ENCODE assay signal across 14 cellular contexts in the genomic region with DNA sequence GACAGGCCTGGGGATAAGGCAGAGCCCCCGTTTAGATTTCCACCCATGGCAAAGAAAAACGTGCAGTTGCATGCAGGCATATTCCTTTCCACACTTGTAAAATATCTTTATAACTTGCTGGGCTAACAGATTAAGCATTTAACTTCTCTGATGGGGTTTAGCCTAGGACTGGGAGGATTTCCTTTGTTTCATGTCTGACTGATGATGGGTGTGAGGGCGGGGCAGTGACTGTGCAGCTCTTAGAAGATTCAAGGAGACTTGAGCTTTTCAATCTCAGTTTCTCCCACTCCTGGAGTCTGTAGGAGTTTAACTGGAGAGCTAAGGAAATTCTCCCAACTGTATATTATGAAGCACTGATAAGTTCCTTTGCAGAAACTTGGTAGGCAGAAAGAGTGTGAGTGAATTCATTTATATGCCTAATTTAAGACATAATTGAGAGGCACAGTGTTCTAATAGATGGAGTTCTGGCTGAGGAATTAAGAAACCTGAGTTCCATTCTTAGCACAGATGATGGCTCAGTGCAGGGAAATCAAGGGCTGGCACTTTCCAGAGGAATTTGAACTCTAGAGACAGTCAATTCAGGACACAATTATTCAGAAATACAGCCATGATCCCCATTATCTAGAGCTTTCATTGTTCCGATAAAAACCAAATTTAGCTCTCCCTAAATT.
A peak's percentile ranks its signal among the peaks of the same experiment; 100 is the strongest.
DNase-seq lines count a peak whose midpoint lies in the region; TF ChIP-seq lines count a peak whose summit lies in the region.
"Had no signal": no experiment of that assay in that cellular context is flagged by ENCODE, and none has a peak within 500 bp of the region (broad histone marks: within the 10 kb centered on the region; RNA-seq: fewer than 3 reads in every experiment).

No MANE protein-coding gene starts in this region.

- no peak for TF ChIP-seq CTCF in RWPE1 (conservative IDR thresholded peaks at IDR 0.05; ENCODE audit: low read depth)
- TF ChIP-seq CTCF in fibroblast of mammary gland (conservative IDR thresholded peaks at IDR 0.05; ENCODE audit: control insufficient read depth, insufficient read depth, low read depth, low read length), result no peak
- no peak for TF ChIP-seq CTCF in neutrophil (IDR thresholded peaks at IDR 0.05)

- no peaks in the 10 kb centered on the region for H3K4me1 ChIP-seq in neutrophil (ENCODE audit: control insufficient read depth in 1 of 2, insufficient read depth in 1 of 2, low read depth in 1 of 2, low read length in 1 of 2)
- H3K4me1 ChIP-seq: BE2C had no signal

- no peaks in the 10 kb centered on the region for H3K9me3 ChIP-seq in neutrophil
- H3K9me3 ChIP-seq: BE2C, lower lobe of right lung had no signal

- peak; percentile 30 for DNase-seq in Caki2 (ENCODE audit: low read depth)
- peak; percentile 42 for DNase-seq in RWPE1 (ENCODE audit: low spot score)
- DNase-seq in fibroblast of mammary gland (ENCODE audit: low read depth), result peak; percentile 69
- no peak for DNase-seq in T-helper 2 cell treated with Interferon-gamma antibody and Interleukin-4, amounts not matched to agents 5 μg/mL and 100 μg/mL, for 36 hours (ENCODE audit: low spot score)
- DNase-seq in DMS53 treated with DMSO at 0.1 percent for 48 hours (lab: John Stamatoyannopoulos, UW; ENCODE audit: unreplicated experiment), result no peak
- DNase-seq in GM19238 (ENCODE audit: insufficient read length, low spot score), result no peak
- no peak for DNase-seq in SHP77 treated with DMSO at 0.1 percent for 48 hours (lab: John Stamatoyannopoulos, UW)
- DNase-seq: activated naive CD8-positive, alpha-beta T cell treated with anti-CD3 and anti-CD28 coated beads, Interleukin-2, amount 10 ng/mL, durations not matched to agents 7 days and 5 days; BE2C; NCI-H1092; NCI-H510A; stimulated activated CD4-positive, alpha-beta T cell treated with anti-CD3 and anti-CD28 coated beads, Interleukin-2, amount 100 ng/mL, for 24 hours had no signal

- no peak overlapping the region for H3K27ac Mint-ChIP-seq in T-helper 2 cell treated with Interferon-gamma antibody and Interleukin-4, amounts not matched to agents 5 μg/mL and 100 μg/mL, for 36 hours
- H3K27ac Mint-ChIP-seq: activated naive CD8-positive, alpha-beta T cell treated with anti-CD3 and anti-CD28 coated beads, Interleukin-2, amount 10 ng/mL, durations not matched to agents 7 days and 5 days had no signal

- in situ Hi-C loops in Caki2 (cut with HindIII; ENCODE audit: low pct_unique_long_range_greater_than_20kb, low sequenced_read_pairs), result no loop called here

- no peaks in the 10 kb centered on the region for H3K27me3 Mint-ChIP-seq in T-helper 2 cell treated with Interferon-gamma antibody and Interleukin-4, amounts not matched to agents 5 μg/mL and 100 μg/mL, for 36 hours (ENCODE audit: low read depth)
- H3K27me3 Mint-ChIP-seq: activated naive CD8-positive, alpha-beta T cell treated with anti-CD3 and anti-CD28 coated beads, Interleukin-2, amount 10 ng/mL, durations not matched to agents 7 days and 5 days had no signal

- H3K27me3 ChIP-seq in neutrophil, result no peaks in the 10 kb centered on the region
- H3K27me3 ChIP-seq: BE2C had no signal

- no peaks in the 10 kb centered on the region for H3K9me3 Mint-ChIP-seq in T-helper 2 cell treated with Interferon-gamma antibody and Interleukin-4, amounts not matched to agents 5 μg/mL and 100 μg/mL, for 36 hours
- H3K9me3 Mint-ChIP-seq: activated naive CD8-positive, alpha-beta T cell treated with anti-CD3 and anti-CD28 coated beads, Interleukin-2, amount 10 ng/mL, durations not matched to agents 7 days and 5 days had no signal

- POLR2A ChIA-PET in RWPE1 (lab: Yijun Ruan, JAX; ENCODE audit: low non-redundant PET), result no interaction called here

- CTCF ChIA-PET in RWPE1 (lab: Yijun Ruan, JAX), result no interaction called here

- no peaks in the 10 kb centered on the region for H3K36me3 ChIP-seq in neutrophil
- H3K36me3 ChIP-seq: BE2C, lower lobe of right lung had no signal

- H3K4me3 Mint-ChIP-seq in T-helper 2 cell treated with Interferon-gamma antibody and Interleukin-4, amounts not matched to agents 5 μg/mL and 100 μg/mL, for 36 hours, result no peak overlapping the region
- H3K4me3 Mint-ChIP-seq: activated naive CD8-positive, alpha-beta T cell treated with anti-CD3 and anti-CD28 coated beads, Interleukin-2, amount 10 ng/mL, durations not matched to agents 7 days and 5 days had no signal

- H3K36me3 Mint-ChIP-seq in T-helper 2 cell treated with Interferon-gamma antibody and Interleukin-4, amounts not matched to agents 5 μg/mL and 100 μg/mL, for 36 hours (ENCODE audit: low read depth), result no peaks in the 10 kb centered on the region
- H3K36me3 Mint-ChIP-seq: activated naive CD8-positive, alpha-beta T cell treated with anti-CD3 and anti-CD28 coated beads, Interleukin-2, amount 10 ng/mL, durations not matched to agents 7 days and 5 days had no signal

- H3K4me3 ChIP-seq in fibroblast of mammary gland (ENCODE audit: control insufficient read depth, low read depth, low read length) (no peak overlapping the region), neutrophil (ENCODE audit: low read depth in 1 of 2, low read length in 1 of 2) (no peak overlapping the region)
- H3K4me3 ChIP-seq: lower lobe of right lung had no signal

- H3K27ac ChIP-seq in RWPE1, result peak overlapping the region; percentile 59; the same call in 1 of the 2 replicates
- H3K27ac ChIP-seq in neutrophil, result peak overlapping the region; percentile 51
- H3K27ac ChIP-seq: lower lobe of right lung had no signal

- no peaks in the 10 kb centered on the region for H3K4me1 Mint-ChIP-seq in T-helper 2 cell treated with Interferon-gamma antibody and Interleukin-4, amounts not matched to agents 5 μg/mL and 100 μg/mL, for 36 hours (ENCODE audit: low read depth)
- H3K4me1 Mint-ChIP-seq: activated naive CD8-positive, alpha-beta T cell treated with anti-CD3 and anti-CD28 coated beads, Interleukin-2, amount 10 ng/mL, durations not matched to agents 7 days and 5 days had no signal

Comparison
In these comparisons a context has a peak if more than half of its experiments do, and no peak if none do; other contexts are left out.
1. DNase-seq: peak in Caki2 (single experiment), RWPE1 (single experiment) and fibroblast of mammary gland (single experiment); none in T-helper 2 cell treated with Interferon-gamma antibody and Interleukin-4, amounts not matched to agents 5 μg/mL and 100 μg/mL, for 36 hours (single experiment), DMS53 treated with DMSO at 0.1 percent for 48 hours (single experiment), GM19238 (single experiment) and SHP77 treated with DMSO at 0.1 percent for 48 hours (single experiment).